ENCODE assay signal across 1 cellular context in the genomic region with DNA sequence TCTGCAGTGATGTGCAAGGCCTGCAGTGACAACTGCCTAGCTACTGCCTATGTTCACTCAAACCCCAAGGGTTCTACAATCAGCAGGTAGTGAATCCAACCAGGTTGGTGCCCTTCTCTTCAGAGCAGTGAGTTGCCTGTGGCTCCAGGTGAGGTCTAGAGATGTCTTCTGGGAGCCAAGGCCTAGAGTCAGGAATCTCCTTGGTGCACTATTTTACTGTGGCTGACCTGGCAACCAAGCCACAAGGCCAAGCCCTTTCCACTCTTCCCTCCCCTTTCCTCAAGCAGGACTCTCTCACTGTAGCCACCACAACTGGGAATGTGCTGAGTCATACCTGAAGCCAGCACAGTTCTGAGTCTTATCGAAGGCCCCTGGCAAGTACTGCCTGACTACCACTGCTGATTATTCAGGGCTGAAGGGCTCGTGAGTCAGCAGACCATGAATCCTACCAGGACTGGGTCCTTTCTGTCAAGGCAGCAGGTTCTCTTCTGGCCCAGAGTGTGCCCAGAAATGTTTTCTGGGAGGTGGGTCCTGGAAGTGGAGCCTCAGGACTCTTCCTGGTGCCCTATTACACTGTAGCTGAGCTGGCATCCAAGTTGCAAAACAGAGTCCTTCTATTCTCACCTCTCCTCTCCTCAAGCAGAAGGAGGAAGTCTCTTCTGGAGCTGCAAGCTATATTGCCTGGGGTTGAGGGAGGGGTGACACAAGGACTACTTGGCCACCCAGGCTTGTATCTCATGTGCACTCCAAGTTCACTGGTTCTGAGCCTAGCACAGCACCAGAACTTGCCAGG.
TF ChIP-seq lines count a peak whose summit lies in the region.

No MANE protein-coding gene starts in this region.

TF ChIP-seq in K562, 482 proteins besides CTCF, POLR2A, EP300 and RAD21 (continued from another document and continues in another):
- TF ChIP-seq, protein P1, sequence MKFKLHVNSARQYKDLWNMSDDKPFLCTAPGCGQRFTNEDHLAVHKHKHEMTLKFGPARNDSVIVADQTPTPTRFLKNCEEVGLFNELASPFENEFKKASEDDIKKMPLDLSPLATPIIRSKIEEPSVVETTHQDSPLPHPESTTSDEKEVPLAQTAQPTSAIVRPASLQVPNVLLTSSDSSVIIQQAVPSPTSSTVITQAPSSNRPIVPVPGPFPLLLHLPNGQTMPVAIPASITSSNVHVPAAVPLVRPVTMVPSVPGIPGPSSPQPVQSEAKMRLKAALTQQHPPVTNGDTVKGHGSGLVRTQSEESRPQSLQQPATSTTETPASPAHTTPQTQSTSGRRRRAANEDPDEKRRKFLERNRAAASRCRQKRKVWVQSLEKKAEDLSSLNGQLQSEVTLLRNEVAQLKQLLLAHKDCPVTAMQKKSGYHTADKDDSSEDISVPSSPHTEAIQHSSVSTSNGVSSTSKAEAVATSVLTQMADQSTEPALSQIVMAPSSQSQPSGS (CRISPR knock-in tag; IDR thresholded peaks at IDR 0.05) = no peak
- TF ChIP-seq FOXA1 (IDR thresholded peaks at IDR 0.05; ENCODE audit: borderline replicate concordance) (no peak), LCOR (CRISPR knock-in tag; IDR thresholded peaks at IDR 0.05) (0 out of 2 replicates have a peak, but pooled peaks have one; percentile 47), KAT2B (IDR thresholded peaks at IDR 0.05; ENCODE audit: low read depth, low read length) (no peak), ZNF174 (CRISPR knock-in tag; IDR thresholded peaks at IDR 0.05) (no peak), DPF2 (IDR thresholded peaks at IDR 0.05) (peak; percentile 98), PML (IDR thresholded peaks at IDR 0.05; ENCODE audit: low read length) (no peak; the same call in 1 of the 2 replicates), ZNF830 (CRISPR knock-in tag; IDR thresholded peaks at IDR 0.05) (no peak), CBX5 (IDR thresholded peaks at IDR 0.05; ENCODE audit: borderline replicate concordance, low read depth) (no peak), DACH1 (IDR thresholded peaks at IDR 0.05; ENCODE audit: partially characterized antibody) (no peak), TOE1 (IDR thresholded peaks at IDR 0.05; ENCODE audit: borderline replicate concordance) (peak; percentile 61; the same call in 1 of the 2 replicates), TOE1 (CRISPR knock-in tag; IDR thresholded peaks at IDR 0.05; ENCODE audit: borderline replicate concordance, low read depth) (0 out of 2 replicates have a peak, but pooled peaks have one; percentile 61), ATF7 (IDR thresholded peaks at IDR 0.05) (peak; percentile 59), EP400 (IDR thresholded peaks at IDR 0.05) (0 out of 2 replicates have a peak, but pooled peaks have one; percentile 35), PHB2 (IDR thresholded peaks at IDR 0.05; ENCODE audit: low read depth) (0 out of 2 replicates have a peak, but pooled peaks have one; percentile 20), RCOR1 (IDR thresholded peaks at IDR 0.05; ENCODE audit: borderline replicate concordance in 1 of 2, low read depth in 2 of 2, low read length in 2 of 2) (peak; percentile 41 to 83; a peak in 2 of 4 replicates), ARNT (IDR thresholded peaks at IDR 0.05) (peak in 1 of 2 experiments; percentile 81; a peak in 1 of 4 replicates), RB1 (IDR thresholded peaks at IDR 0.05; ENCODE audit: low read depth) (peak; percentile 47; the same call in 1 of the 2 replicates), NR4A1 (CRISPR knock-in tag; IDR thresholded peaks at IDR 0.05) (no peak), NR4A1 (tag; IDR thresholded peaks at IDR 0.05) (no peak), BRF1 (IDR thresholded peaks at IDR 0.05; ENCODE audit: borderline replicate concordance, extremely low read depth, insufficient read length) (no peak), NR2C1 (IDR thresholded peaks at IDR 0.05) (no peak), NR2C1 (tag; IDR thresholded peaks at IDR 0.05) (peak; percentile 38; the same call in 1 of the 2 replicates), HMGN3 (IDR thresholded peaks at IDR 0.05; ENCODE audit: borderline replicate concordance, extremely low read depth, insufficient read length, low read depth, low read length) (no peak), HDAC3 (IDR thresholded peaks at IDR 0.05; ENCODE audit: borderline replicate concordance, partially characterized antibody) (peak; percentile 38), TFAM (CRISPR knock-in tag; conservative IDR thresholded peaks at IDR 0.05) (no peak), SETDB1 (IDR thresholded peaks at IDR 0.05; ENCODE audit: low read length) (no peak), C11orf30 (IDR thresholded peaks at IDR 0.05; ENCODE audit: low read depth) (peak; percentile 99), BRD9 (IDR thresholded peaks at IDR 0.05; ENCODE audit: low read depth, partially characterized antibody) (peak; percentile 36)
- TF ChIP-seq, protein P2, sequence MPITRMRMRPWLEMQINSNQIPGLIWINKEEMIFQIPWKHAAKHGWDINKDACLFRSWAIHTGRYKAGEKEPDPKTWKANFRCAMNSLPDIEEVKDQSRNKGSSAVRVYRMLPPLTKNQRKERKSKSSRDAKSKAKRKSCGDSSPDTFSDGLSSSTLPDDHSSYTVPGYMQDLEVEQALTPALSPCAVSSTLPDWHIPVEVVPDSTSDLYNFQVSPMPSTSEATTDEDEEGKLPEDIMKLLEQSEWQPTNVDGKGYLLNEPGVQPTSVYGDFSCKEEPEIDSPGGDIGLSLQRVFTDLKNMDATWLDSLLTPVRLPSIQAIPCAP (CRISPR knock-in tag; IDR thresholded peaks at IDR 0.05; ENCODE audit: borderline replicate concordance) = no peak
- TF ChIP-seq, protein P3, sequence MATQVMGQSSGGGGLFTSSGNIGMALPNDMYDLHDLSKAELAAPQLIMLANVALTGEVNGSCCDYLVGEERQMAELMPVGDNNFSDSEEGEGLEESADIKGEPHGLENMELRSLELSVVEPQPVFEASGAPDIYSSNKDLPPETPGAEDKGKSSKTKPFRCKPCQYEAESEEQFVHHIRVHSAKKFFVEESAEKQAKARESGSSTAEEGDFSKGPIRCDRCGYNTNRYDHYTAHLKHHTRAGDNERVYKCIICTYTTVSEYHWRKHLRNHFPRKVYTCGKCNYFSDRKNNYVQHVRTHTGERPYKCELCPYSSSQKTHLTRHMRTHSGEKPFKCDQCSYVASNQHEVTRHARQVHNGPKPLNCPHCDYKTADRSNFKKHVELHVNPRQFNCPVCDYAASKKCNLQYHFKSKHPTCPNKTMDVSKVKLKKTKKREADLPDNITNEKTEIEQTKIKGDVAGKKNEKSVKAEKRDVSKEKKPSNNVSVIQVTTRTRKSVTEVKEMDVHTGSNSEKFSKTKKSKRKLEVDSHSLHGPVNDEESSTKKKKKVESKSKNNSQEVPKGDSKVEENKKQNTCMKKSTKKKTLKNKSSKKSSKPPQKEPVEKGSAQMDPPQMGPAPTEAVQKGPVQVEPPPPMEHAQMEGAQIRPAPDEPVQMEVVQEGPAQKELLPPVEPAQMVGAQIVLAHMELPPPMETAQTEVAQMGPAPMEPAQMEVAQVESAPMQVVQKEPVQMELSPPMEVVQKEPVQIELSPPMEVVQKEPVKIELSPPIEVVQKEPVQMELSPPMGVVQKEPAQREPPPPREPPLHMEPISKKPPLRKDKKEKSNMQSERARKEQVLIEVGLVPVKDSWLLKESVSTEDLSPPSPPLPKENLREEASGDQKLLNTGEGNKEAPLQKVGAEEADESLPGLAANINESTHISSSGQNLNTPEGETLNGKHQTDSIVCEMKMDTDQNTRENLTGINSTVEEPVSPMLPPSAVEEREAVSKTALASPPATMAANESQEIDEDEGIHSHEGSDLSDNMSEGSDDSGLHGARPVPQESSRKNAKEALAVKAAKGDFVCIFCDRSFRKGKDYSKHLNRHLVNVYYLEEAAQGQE (CRISPR knock-in tag; IDR thresholded peaks at IDR 0.05; ENCODE audit: low read depth) = 0 out of 2 replicates have a peak, but pooled peaks have one; percentile 74
- TF ChIP-seq, protein P4, sequence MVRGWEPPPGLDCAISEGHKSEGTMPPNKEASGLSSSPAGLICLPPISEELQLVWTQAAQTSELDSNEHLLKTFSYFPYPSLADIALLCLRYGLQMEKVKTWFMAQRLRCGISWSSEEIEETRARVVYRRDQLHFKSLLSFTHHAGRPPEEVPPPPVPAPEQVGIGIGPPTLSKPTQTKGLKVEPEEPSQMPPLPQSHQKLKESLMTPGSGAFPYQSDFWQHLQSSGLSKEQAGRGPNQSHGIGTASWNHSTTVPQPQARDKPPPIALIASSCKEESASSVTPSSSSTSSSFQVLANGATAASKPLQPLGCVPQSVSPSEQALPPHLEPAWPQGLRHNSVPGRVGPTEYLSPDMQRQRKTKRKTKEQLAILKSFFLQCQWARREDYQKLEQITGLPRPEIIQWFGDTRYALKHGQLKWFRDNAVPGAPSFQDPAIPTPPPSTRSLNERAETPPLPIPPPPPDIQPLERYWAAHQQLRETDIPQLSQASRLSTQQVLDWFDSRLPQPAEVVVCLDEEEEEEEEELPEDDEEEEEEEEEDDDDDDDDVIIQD (CRISPR knock-in tag; IDR thresholded peaks at IDR 0.05) = no peak
- TF ChIP-seq, protein P5, sequence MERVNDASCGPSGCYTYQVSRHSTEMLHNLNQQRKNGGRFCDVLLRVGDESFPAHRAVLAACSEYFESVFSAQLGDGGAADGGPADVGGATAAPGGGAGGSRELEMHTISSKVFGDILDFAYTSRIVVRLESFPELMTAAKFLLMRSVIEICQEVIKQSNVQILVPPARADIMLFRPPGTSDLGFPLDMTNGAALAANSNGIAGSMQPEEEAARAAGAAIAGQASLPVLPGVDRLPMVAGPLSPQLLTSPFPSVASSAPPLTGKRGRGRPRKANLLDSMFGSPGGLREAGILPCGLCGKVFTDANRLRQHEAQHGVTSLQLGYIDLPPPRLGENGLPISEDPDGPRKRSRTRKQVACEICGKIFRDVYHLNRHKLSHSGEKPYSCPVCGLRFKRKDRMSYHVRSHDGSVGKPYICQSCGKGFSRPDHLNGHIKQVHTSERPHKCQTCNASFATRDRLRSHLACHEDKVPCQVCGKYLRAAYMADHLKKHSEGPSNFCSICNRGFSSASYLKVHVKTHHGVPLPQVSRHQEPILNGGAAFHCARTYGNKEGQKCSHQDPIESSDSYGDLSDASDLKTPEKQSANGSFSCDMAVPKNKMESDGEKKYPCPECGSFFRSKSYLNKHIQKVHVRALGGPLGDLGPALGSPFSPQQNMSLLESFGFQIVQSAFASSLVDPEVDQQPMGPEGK (CRISPR knock-in tag; IDR thresholded peaks at IDR 0.05; ENCODE audit: borderline replicate concordance) = no peak
- TF ChIP-seq, protein P6, sequence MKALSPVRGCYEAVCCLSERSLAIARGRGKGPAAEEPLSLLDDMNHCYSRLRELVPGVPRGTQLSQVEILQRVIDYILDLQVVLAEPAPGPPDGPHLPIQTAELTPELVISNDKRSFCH (CRISPR knock-in tag; IDR thresholded peaks at IDR 0.05) = no peak
- TF ChIP-seq, protein P6 (tag; IDR thresholded peaks at IDR 0.05) = 0 out of 2 replicates have a peak, but pooled peaks have one; percentile 19
- TF ChIP-seq, protein P7, sequence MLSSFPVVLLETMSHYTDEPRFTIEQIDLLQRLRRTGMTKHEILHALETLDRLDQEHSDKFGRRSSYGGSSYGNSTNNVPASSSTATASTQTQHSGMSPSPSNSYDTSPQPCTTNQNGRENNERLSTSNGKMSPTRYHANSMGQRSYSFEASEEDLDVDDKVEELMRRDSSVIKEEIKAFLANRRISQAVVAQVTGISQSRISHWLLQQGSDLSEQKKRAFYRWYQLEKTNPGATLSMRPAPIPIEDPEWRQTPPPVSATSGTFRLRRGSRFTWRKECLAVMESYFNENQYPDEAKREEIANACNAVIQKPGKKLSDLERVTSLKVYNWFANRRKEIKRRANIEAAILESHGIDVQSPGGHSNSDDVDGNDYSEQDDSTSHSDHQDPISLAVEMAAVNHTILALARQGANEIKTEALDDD (IDR thresholded peaks at IDR 0.05) = peak; percentile 95
- TF ChIP-seq, protein P8, sequence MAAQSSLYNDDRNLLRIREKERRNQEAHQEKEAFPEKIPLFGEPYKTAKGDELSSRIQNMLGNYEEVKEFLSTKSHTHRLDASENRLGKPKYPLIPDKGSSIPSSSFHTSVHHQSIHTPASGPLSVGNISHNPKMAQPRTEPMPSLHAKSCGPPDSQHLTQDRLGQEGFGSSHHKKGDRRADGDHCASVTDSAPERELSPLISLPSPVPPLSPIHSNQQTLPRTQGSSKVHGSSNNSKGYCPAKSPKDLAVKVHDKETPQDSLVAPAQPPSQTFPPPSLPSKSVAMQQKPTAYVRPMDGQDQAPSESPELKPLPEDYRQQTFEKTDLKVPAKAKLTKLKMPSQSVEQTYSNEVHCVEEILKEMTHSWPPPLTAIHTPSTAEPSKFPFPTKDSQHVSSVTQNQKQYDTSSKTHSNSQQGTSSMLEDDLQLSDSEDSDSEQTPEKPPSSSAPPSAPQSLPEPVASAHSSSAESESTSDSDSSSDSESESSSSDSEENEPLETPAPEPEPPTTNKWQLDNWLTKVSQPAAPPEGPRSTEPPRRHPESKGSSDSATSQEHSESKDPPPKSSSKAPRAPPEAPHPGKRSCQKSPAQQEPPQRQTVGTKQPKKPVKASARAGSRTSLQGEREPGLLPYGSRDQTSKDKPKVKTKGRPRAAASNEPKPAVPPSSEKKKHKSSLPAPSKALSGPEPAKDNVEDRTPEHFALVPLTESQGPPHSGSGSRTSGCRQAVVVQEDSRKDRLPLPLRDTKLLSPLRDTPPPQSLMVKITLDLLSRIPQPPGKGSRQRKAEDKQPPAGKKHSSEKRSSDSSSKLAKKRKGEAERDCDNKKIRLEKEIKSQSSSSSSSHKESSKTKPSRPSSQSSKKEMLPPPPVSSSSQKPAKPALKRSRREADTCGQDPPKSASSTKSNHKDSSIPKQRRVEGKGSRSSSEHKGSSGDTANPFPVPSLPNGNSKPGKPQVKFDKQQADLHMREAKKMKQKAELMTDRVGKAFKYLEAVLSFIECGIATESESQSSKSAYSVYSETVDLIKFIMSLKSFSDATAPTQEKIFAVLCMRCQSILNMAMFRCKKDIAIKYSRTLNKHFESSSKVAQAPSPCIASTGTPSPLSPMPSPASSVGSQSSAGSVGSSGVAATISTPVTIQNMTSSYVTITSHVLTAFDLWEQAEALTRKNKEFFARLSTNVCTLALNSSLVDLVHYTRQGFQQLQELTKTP (IDR thresholded peaks at IDR 0.05; ENCODE audit: low read depth in 1 of 2, partially characterized antibody in 2 of 2) = peak; percentile 53 to 77
- TF ChIP-seq, protein P9, sequence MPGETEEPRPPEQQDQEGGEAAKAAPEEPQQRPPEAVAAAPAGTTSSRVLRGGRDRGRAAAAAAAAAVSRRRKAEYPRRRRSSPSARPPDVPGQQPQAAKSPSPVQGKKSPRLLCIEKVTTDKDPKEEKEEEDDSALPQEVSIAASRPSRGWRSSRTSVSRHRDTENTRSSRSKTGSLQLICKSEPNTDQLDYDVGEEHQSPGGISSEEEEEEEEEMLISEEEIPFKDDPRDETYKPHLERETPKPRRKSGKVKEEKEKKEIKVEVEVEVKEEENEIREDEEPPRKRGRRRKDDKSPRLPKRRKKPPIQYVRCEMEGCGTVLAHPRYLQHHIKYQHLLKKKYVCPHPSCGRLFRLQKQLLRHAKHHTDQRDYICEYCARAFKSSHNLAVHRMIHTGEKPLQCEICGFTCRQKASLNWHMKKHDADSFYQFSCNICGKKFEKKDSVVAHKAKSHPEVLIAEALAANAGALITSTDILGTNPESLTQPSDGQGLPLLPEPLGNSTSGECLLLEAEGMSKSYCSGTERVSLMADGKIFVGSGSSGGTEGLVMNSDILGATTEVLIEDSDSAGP (CRISPR knock-in tag; IDR thresholded peaks at IDR 0.05) = no peak
